In the genomic region with DNA sequence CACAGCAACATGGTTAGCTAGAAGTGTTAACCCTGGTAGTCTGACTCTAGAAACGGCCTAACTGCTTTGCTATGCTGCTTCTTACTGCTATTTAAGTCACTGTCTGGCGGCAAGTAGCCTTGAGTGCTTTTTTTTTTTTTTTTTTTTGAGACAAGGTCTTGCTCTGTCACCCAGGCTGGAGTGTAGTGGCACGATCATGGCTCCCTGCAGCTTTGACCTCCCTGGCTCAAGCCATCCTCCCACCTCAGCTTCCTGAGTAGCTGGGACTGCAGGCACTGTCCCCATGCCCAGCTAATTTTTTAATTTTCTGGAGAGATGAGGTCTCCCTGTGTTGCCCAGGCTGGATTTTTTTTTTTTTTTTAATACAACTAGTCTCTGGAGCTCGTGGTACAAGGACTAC, we compare ENCODE assay signal across 18 cellular contexts.
DNase-seq lines count a peak whose midpoint lies in the region; ATAC-seq and TF ChIP-seq lines count a peak whose summit lies in the region.
"Had no signal": no experiment of that assay in that cellular context is flagged by ENCODE, and none has a peak within 500 bp of the region (broad histone marks: within the 10 kb centered on the region; RNA-seq: fewer than 3 reads in every experiment).

No MANE protein-coding gene starts in this region.

- H3K4me1 ChIP-seq in CD8-positive, alpha-beta memory T cell (ENCODE audit: insufficient read depth, low read length): peaks cover 51% of the 10 kb centered on the region
- H3K4me1 ChIP-seq in Karpas-422 (ENCODE audit: low read length): peaks cover 5% of the 10 kb centered on the region; the same call in 1 of the 2 replicates

- H3K9ac ChIP-seq in Karpas-422 (ENCODE audit: low read length): no peak overlapping the region

- H3K36me3 Mint-ChIP-seq in CD4-positive, alpha-beta T cell (ENCODE audit: low read depth): no peaks in the 10 kb centered on the region
- H3K36me3 Mint-ChIP-seq in CD8-positive, alpha-beta memory T cell: peaks cover 0 to 2% (median 0%) of the 10 kb centered on the region in 3 donors
- no peaks in the 10 kb centered on the region for H3K36me3 Mint-ChIP-seq in immature natural killer cell
- H3K36me3 Mint-ChIP-seq in stimulated activated effector memory CD8-positive, alpha-beta T cell treated with anti-CD3 and anti-CD28 coated beads, Interleukin-12 subunit alpha, Interleukin-12 subunit beta, amount 100 ng/mL, for 72 hours: no peaks in the 10 kb centered on the region

- CTCF ChIA-PET in CD4-positive, alpha-beta T cell (lab: Charles Lee): interaction anchor here (1.4 kb wide), 1 partner anchor 19 kb away, joined by 6 read pairs; no protein-coding TSS in a partner anchor
- CTCF ChIA-PET in CD8-positive, alpha-beta memory T cell (lab: Charles Lee): interaction anchor here (0.9 to 1.7 kb wide), 2 partner anchors 67 to 93 kb away, joined by 3 to 6 read pairs; a partner anchor contains a TSS

- no peak overlapping the region for H2AFZ ChIP-seq in Karpas-422 (ENCODE audit: low read length)

- H3K27ac ChIP-seq in CD4-positive, alpha-beta T cell (ENCODE audit: low read depth, low read length): no peak overlapping the region
- H3K27ac ChIP-seq in CD8-positive, alpha-beta memory T cell (ENCODE audit: low read depth, low read length): no peak overlapping the region
- no peak overlapping the region for H3K27ac ChIP-seq in Karpas-422 (ENCODE audit: low read length)
- H3K27ac ChIP-seq: RWPE1 had no signal

- no peaks in the 10 kb centered on the region for H3K36me3 ChIP-seq in CD8-positive, alpha-beta memory T cell (ENCODE audit: insufficient read depth, low read length)
- no peaks in the 10 kb centered on the region for H3K36me3 ChIP-seq in Karpas-422 (ENCODE audit: insufficient read depth, low read length)

- H3K27ac Mint-ChIP-seq in CD4-positive, alpha-beta T cell: peak overlapping the region; percentile 46
- peak overlapping the region; percentile 2 to 85 (median 38) for H3K27ac Mint-ChIP-seq in CD8-positive, alpha-beta memory T cell
- H3K27ac Mint-ChIP-seq in immature natural killer cell: peak overlapping the region in 4 of 6 donors; percentile 17 to 48 (median 36)
- H3K27ac Mint-ChIP-seq in stimulated activated effector memory CD8-positive, alpha-beta T cell treated with anti-CD3 and anti-CD28 coated beads, Interleukin-12 subunit alpha, Interleukin-12 subunit beta, amount 100 ng/mL, for 72 hours: peak overlapping the region; percentile 43

- H3K9me3 ChIP-seq in CD4-positive, alpha-beta T cell (ENCODE audit: control insufficient read depth, low read length): no peaks in the 10 kb centered on the region
- H3K9me3 ChIP-seq in CD8-positive, alpha-beta memory T cell (ENCODE audit: low read length): no peaks in the 10 kb centered on the region
- H3K9me3 ChIP-seq in Karpas-422 (ENCODE audit: low read length): no peaks in the 10 kb centered on the region

- POLR2A ChIA-PET in CD4-positive, alpha-beta T cell (lab: Charles Lee): interaction anchor here (0.7 kb wide), 1 partner anchor 11 kb away, joined by 3 read pairs; no protein-coding TSS in a partner anchor
- POLR2A ChIA-PET in CD8-positive, alpha-beta memory T cell (lab: Charles Lee): no interaction called here

- intact Hi-C loops in CD4-positive, alpha-beta T cell (cut with DNase I, micrococcal nuclease): loop anchor here in 1 of 2 experiments (10.0 kb wide), 1 partner anchor 92 kb away; a partner anchor contains a TSS

- no peak for TF ChIP-seq CTCF in CD4-positive, alpha-beta T cell (IDR thresholded peaks at IDR 0.05)

- H3K4me2 ChIP-seq in Karpas-422 (ENCODE audit: low read depth, low read length, poor library complexity, severe bottlenecking): no peak overlapping the region

- H3K79me2 ChIP-seq in Karpas-422 (ENCODE audit: low read length): no peaks in the 10 kb centered on the region

- H3K4me1 Mint-ChIP-seq in CD4-positive, alpha-beta T cell (ENCODE audit: low read depth): peaks cover 87% of the 10 kb centered on the region
- H3K4me1 Mint-ChIP-seq in CD8-positive, alpha-beta memory T cell: peaks cover 70 to 91% (median 86%) of the 10 kb centered on the region in 3 donors
- peaks cover 81 to 90% of the 10 kb centered on the region in 2 donors for H3K4me1 Mint-ChIP-seq in immature natural killer cell
- peaks cover 75% of the 10 kb centered on the region for H3K4me1 Mint-ChIP-seq in stimulated activated effector memory CD8-positive, alpha-beta T cell treated with anti-CD3 and anti-CD28 coated beads, Interleukin-12 subunit alpha, Interleukin-12 subunit beta, amount 100 ng/mL, for 72 hours

- no peaks in the 10 kb centered on the region for H3K9me2 ChIP-seq in Karpas-422 (replicated peaks; ENCODE audit: insufficient read depth, low read length)

- DNase-seq in CD4-positive, alpha-beta T cell: no peak
- no peak for DNase-seq in CD8-positive, alpha-beta memory T cell
- DNase-seq in immature natural killer cell (no peak), Karpas-422 (no peak), D341Med (ENCODE audit: low spot score) (no peak), occipital lobe (lab: John Stamatoyannopoulos, UW) (no peak)
- no peak for DNase-seq in stimulated activated effector memory CD8-positive, alpha-beta T cell treated with anti-CD3 and anti-CD28 coated beads, Interleukin-12 subunit alpha, Interleukin-12 subunit beta, amount 100 ng/mL, for 72 hours (ENCODE audit: low spot score in 2 of 2)
- DNase-seq: ACHN, C1 segment of cervical spinal cord, DMS79 treated with DMSO at 0.1 percent for 48 hours, IMR-90, NCI-H1417 treated with DMSO at 0.1 percent for 48 hours, NCI-H187 treated with DMSO at 0.1 percent for 48 hours, NCI-H226, NCI-H524, NCI-H82, PC-3 had no signal

- no peaks in the 10 kb centered on the region for H3K9me3 Mint-ChIP-seq in CD4-positive, alpha-beta T cell
- H3K9me3 Mint-ChIP-seq in CD8-positive, alpha-beta memory T cell: no peaks in the 10 kb centered on the region
- H3K9me3 Mint-ChIP-seq in immature natural killer cell: no peaks in the 10 kb centered on the region
- H3K9me3 Mint-ChIP-seq in stimulated activated effector memory CD8-positive, alpha-beta T cell treated with anti-CD3 and anti-CD28 coated beads, Interleukin-12 subunit alpha, Interleukin-12 subunit beta, amount 100 ng/mL, for 72 hours: no peaks in the 10 kb centered on the region

- no peaks in the 10 kb centered on the region for H3K27me3 ChIP-seq in CD4-positive, alpha-beta T cell (ENCODE audit: control insufficient read depth, insufficient read depth, low read length)
- no peaks in the 10 kb centered on the region for H3K27me3 ChIP-seq in CD8-positive, alpha-beta memory T cell (ENCODE audit: insufficient read depth, low read length, poor library complexity, severe bottlenecking)
- no peaks in the 10 kb centered on the region for H3K27me3 ChIP-seq in Karpas-422 (ENCODE audit: low read length)

- ATAC-seq in CD4-positive, alpha-beta T cell (ENCODE audit: poor library complexity): no peak
- ATAC-seq in stimulated activated effector memory CD8-positive, alpha-beta T cell treated with anti-CD3 and anti-CD28 coated beads, Interleukin-12 subunit alpha, Interleukin-12 subunit beta, amount 100 ng/mL, for 72 hours: no peak
- ATAC-seq: PC-3 had no signal

- H3K4me3 Mint-ChIP-seq in CD4-positive, alpha-beta T cell: no peak overlapping the region
- peak overlapping the region; percentile 1 to 58 (median 36) for H3K4me3 Mint-ChIP-seq in CD8-positive, alpha-beta memory T cell
- peak overlapping the region in 1 of 5 donors; percentile 14 for H3K4me3 Mint-ChIP-seq in immature natural killer cell
- H3K4me3 Mint-ChIP-seq in stimulated activated effector memory CD8-positive, alpha-beta T cell treated with anti-CD3 and anti-CD28 coated beads, Interleukin-12 subunit alpha, Interleukin-12 subunit beta, amount 100 ng/mL, for 72 hours: no peak overlapping the region

- no peak overlapping the region for H3K4me3 ChIP-seq in CD8-positive, alpha-beta memory T cell (ENCODE audit: low read length)
- H3K4me3 ChIP-seq in Karpas-422 (ENCODE audit: low read length): no peak overlapping the region

- H4K20me1 ChIP-seq in Karpas-422 (ENCODE audit: insufficient read depth, low read depth, low read length): peaks cover 4% of the 10 kb centered on the region; the same call in 1 of the 2 replicates

- no peaks in the 10 kb centered on the region for H3K27me3 Mint-ChIP-seq in CD4-positive, alpha-beta T cell
- no peaks in the 10 kb centered on the region for H3K27me3 Mint-ChIP-seq in CD8-positive, alpha-beta memory T cell
- no peaks in the 10 kb centered on the region for H3K27me3 Mint-ChIP-seq in immature natural killer cell (ENCODE audit: low read depth in 3 of 3)

Comparison
In these comparisons a context has a peak if more than half of its experiments do, and no peak if none do; other contexts are left out.
1. H3K4me3 Mint-ChIP-seq: peak in CD8-positive, alpha-beta memory T cell (7 of 7); none in CD4-positive, alpha-beta T cell (single experiment) and stimulated activated effector memory CD8-positive, alpha-beta T cell treated with anti-CD3 and anti-CD28 coated beads, Interleukin-12 subunit alpha, Interleukin-12 subunit beta, amount 100 ng/mL, for 72 hours (single experiment).
2. Peak in every context shown above with its lines, with median percentiles within 50 percentile points of each other: H3K27ac Mint-ChIP-seq.